8 cellular contexts compared by ENCODE assay signal in genomic region chr1:247077768-247078314, GRCh38. TPM values are rescaled to one million over a fixed set of nuclear protein-coding genes. Genes with fewer than 3 reads are reported as not detected.
A peak's percentile ranks its signal among the peaks of the same experiment; 100 is the strongest.
DNase-seq lines count a peak whose midpoint lies in the region; ATAC-seq and TF ChIP-seq lines count a peak whose summit lies in the region.

No MANE protein-coding gene starts in this region.

- H3K4me3 ChIP-seq in WI38 (ENCODE audit: low read depth, low read length) = peak overlapping the region; percentile 93
- peak overlapping the region; percentile 84 for H3K4me3 ChIP-seq in left ventricle myocardium inferior
- H3K4me3 ChIP-seq in skeletal muscle cell (ENCODE audit: low read depth, low read length) = peak overlapping the region; percentile 77

- H3K27me3 ChIP-seq in left ventricle myocardium inferior (ENCODE audit: low read depth) = no peaks in the 10 kb centered on the region

- DNase-seq in NCI-H1105 treated with DMSO at 0.1 percent for 48 hours (lab: John Stamatoyannopoulos, UW) = peak; percentile 3
- DNase-seq in NCI-H1105 (lab: John Stamatoyannopoulos, UW) = no peak
- no peak for DNase-seq in left ventricle myocardium inferior
- no peak for DNase-seq in skeletal muscle cell (ENCODE audit: low read depth)
- no peak for DNase-seq in NCI-H1694 (lab: John Stamatoyannopoulos, UW)

- ATAC-seq in HG03097 (IDR thresholded peaks at IDR 0.05; ENCODE audit: low FRiP score, unreplicated experiment) (peak; percentile 29), GM18520 (IDR thresholded peaks at IDR 0.05; ENCODE audit: unreplicated experiment) (no peak)

- H3K9me3 ChIP-seq in left ventricle myocardium inferior (replicated peaks) = no peaks in the 10 kb centered on the region

- H3K4me1 ChIP-seq in left ventricle myocardium inferior = peaks cover 24% of the 10 kb centered on the region

- no peak for TF ChIP-seq CTCF in WI38 (IDR thresholded peaks at IDR 0.05; ENCODE audit: low read depth, low read length)
- no peak for TF ChIP-seq CTCF in left ventricle myocardium inferior (IDR thresholded peaks at IDR 0.05; ENCODE audit: borderline replicate concordance)

- H3K36me3 ChIP-seq in left ventricle myocardium inferior = no peaks in the 10 kb centered on the region

- intact Hi-C loops in left ventricle myocardium inferior (cut with micrococcal nuclease) = no loop called here

- H3K27ac ChIP-seq in left ventricle myocardium inferior (replicated peaks) = peak overlapping the region; percentile 77

RNA-seq across cellular contexts. Expression of gene ZNF670, which starts 0.8 kb away (rescaled TPM):
- total RNA-seq in left ventricle myocardium inferior = 1.5 TPM

RNA-seq across cellular contexts. Expression of gene ZNF669, which starts 26.3 kb away (rescaled TPM):
- 3.2 TPM for total RNA-seq in left ventricle myocardium inferior
